2 cellular contexts compared by ENCODE assay signal in the genomic region with DNA sequence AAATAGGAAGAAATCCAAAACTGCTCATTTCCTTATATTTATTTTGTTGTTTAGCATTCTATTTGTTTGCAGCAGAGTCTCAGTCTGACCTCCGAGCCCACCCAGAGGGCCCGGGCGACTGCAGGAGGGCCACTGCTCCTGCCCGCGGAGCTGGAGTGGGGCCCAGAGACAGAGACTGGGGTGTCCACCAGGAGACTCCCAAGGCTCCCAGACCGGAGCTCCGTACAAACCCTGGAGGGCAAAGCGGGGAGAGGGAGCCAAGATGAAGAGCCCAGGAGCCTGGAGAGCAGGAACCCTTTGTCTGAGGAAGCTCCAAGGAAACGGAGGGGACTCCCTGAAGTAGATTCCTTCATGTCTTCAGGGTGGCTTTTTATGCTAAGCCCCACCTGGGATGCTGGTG.
TF ChIP-seq lines count a peak whose summit lies in the region.

No MANE protein-coding gene starts in this region.

TF ChIP-seq in HepG2, 621 proteins besides CTCF, POLR2A, EP300 and RAD21:
- TF ChIP-seq NFE2L1 (CRISPR knock-in tag; IDR thresholded peaks at IDR 0.05; ENCODE audit: borderline replicate concordance), result no peak
- TF ChIP-seq SMARCC2 (IDR thresholded peaks at IDR 0.05), result no peak
- no peak for TF ChIP-seq ZNF124 (CRISPR knock-in tag; IDR thresholded peaks at IDR 0.05)
- TF ChIP-seq, protein P1, sequence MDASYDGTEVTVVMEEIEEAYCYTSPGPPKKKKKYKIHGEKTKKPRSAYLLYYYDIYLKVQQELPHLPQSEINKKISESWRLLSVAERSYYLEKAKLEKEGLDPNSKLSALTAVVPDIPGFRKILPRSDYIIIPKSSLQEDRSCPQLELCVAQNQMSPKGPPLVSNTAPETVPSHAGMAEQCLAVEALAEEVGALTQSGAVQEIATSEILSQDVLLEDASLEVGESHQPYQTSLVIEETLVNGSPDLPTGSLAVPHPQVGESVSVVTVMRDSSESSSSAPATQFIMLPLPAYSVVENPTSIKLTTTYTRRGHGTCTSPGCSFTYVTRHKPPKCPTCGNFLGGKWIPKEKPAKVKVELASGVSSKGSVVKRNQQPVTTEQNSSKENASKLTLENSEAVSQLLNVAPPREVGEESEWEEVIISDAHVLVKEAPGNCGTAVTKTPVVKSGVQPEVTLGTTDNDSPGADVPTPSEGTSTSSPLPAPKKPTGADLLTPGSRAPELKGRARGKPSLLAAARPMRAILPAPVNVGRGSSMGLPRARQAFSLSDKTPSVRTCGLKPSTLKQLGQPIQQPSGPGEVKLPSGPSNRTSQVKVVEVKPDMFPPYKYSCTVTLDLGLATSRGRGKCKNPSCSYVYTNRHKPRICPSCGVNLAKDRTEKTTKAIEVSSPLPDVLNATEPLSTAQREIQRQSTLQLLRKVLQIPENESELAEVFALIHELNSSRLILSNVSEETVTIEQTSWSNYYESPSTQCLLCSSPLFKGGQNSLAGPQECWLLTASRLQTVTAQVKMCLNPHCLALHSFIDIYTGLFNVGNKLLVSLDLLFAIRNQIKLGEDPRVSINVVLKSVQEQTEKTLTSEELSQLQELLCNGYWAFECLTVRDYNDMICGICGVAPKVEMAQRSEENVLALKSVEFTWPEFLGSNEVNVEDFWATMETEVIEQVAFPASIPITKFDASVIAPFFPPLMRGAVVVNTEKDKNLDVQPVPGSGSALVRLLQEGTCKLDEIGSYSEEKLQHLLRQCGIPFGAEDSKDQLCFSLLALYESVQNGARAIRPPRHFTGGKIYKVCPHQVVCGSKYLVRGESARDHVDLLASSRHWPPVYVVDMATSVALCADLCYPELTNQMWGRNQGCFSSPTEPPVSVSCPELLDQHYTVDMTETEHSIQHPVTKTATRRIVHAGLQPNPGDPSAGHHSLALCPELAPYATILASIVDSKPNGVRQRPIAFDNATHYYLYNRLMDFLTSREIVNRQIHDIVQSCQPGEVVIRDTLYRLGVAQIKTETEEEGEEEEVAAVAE (CRISPR knock-in tag; IDR thresholded peaks at IDR 0.05; ENCODE audit: borderline replicate concordance), result no peak

TF ChIP-seq in H1, 55 proteins besides CTCF, POLR2A, EP300 and RAD21:
- TF ChIP-seq SRF (IDR thresholded peaks at IDR 0.05; ENCODE audit: low read depth, low read length), result no peak
- no peak for TF ChIP-seq POU5F1 (IDR thresholded peaks at IDR 0.05; ENCODE audit: low read depth, low read length)
- no peak for TF ChIP-seq SP1 (IDR thresholded peaks at IDR 0.05; ENCODE audit: low read depth, low read length)
- TF ChIP-seq PHF8 (conservative IDR thresholded peaks at IDR 0.05; ENCODE audit: low read depth, low read length), result no peak
- TF ChIP-seq CHD2 (IDR thresholded peaks at IDR 0.05; ENCODE audit: low read length), result no peak
- no peak for TF ChIP-seq KDM4A (IDR thresholded peaks at IDR 0.05; ENCODE audit: low read depth, low read length, severe bottlenecking)
- TF ChIP-seq SIRT6 (IDR thresholded peaks at IDR 0.05; ENCODE audit: low read length), result no peak
- no peak for TF ChIP-seq BACH1 (IDR thresholded peaks at IDR 0.05; ENCODE audit: low read length)
- no peak for TF ChIP-seq BRCA1 (IDR thresholded peaks at IDR 0.05; ENCODE audit: low read depth, low read length)
- no peak for TF ChIP-seq TEAD4 (IDR thresholded peaks at IDR 0.05; ENCODE audit: low read depth, low read length)
- TF ChIP-seq RBBP5 (IDR thresholded peaks at IDR 0.05; ENCODE audit: borderline replicate concordance, low read depth, low read length), result no peak
- TF ChIP-seq CBX8 (IDR thresholded peaks at IDR 0.05; ENCODE audit: borderline replicate concordance, low read depth, low read length), result no peak
